ENCODE assay signal across 16 cellular contexts in genomic region chr3:17352620-17353019, GRCh38.
DNase-seq lines count a peak whose midpoint lies in the region; ATAC-seq lines count a peak whose summit lies in the region.
"Had no signal": no experiment of that assay in that cellular context is flagged by ENCODE, and none has a peak within 500 bp of the region (broad histone marks: within the 10 kb centered on the region; RNA-seq: fewer than 3 reads in every experiment).

No MANE protein-coding gene starts in this region.

- DNase-seq in COR-L47 (lab: John Stamatoyannopoulos, UW) = peak; percentile 27
- DNase-seq in NCI-H146 (lab: John Stamatoyannopoulos, UW) = peak; percentile 89
- DNase-seq in NCI-H2227 treated with DMSO at 0.1 percent for 48 hours (lab: John Stamatoyannopoulos, UW) = peak; percentile 47
- DNase-seq in putamen (ENCODE audit: low spot score) = no peak
- DNase-seq in DMS 273 (lab: John Stamatoyannopoulos, UW; ENCODE audit: unreplicated experiment) = no peak
- no peak for DNase-seq in stimulated activated naive CD8-positive, alpha-beta T cell treated with anti-CD3 and anti-CD28 coated beads, Interleukin-15, Interleukin-2, amounts not matched to agents 100 U/mL and 50 U/mL, for 24 hours
- DNase-seq: 8988T; AML-193; CD8-positive, alpha-beta memory T cell; DMS79 had no signal

- no peaks in the 10 kb centered on the region for H3K36me3 ChIP-seq in KOPT-K1 (ENCODE audit: insufficient read depth, low read length)
- H3K36me3 ChIP-seq: BLaER1, HAP-1 had no signal

- H3K27ac ChIP-seq in KOPT-K1 (ENCODE audit: low read depth, low read length, poor library complexity, severe bottlenecking) = peak overlapping the region; percentile 67
- H3K27ac ChIP-seq: BLaER1 had no signal

- ATAC-seq in HG03460 (IDR thresholded peaks at IDR 0.05; ENCODE audit: unreplicated experiment) = no peak
- ATAC-seq in stimulated activated naive CD8-positive, alpha-beta T cell treated with anti-CD3 and anti-CD28 coated beads, Interleukin-15, Interleukin-2, amounts not matched to agents 100 U/mL and 50 U/mL, for 24 hours = no peak
- ATAC-seq: GM12878, HepG2 had no signal

- H3K9me3 ChIP-seq in KOPT-K1 (ENCODE audit: insufficient read depth, low read length, poor library complexity, severe bottlenecking) = no peaks in the 10 kb centered on the region
- H3K9me3 ChIP-seq: BLaER1, HAP-1 had no signal

Comparison
In these comparisons a context has a peak if more than half of its experiments do, and no peak if none do; other contexts are left out.
1. DNase-seq: peak in COR-L47 (single experiment), NCI-H146 (single experiment) and NCI-H2227 treated with DMSO at 0.1 percent for 48 hours (single experiment); none in putamen (single experiment), DMS 273 (single experiment) and stimulated activated naive CD8-positive, alpha-beta T cell treated with anti-CD3 and anti-CD28 coated beads, Interleukin-15, Interleukin-2, amounts not matched to agents 100 U/mL and 50 U/mL, for 24 hours (single experiment).